ENCODE assay signal across 8 cellular contexts in the genomic region with DNA sequence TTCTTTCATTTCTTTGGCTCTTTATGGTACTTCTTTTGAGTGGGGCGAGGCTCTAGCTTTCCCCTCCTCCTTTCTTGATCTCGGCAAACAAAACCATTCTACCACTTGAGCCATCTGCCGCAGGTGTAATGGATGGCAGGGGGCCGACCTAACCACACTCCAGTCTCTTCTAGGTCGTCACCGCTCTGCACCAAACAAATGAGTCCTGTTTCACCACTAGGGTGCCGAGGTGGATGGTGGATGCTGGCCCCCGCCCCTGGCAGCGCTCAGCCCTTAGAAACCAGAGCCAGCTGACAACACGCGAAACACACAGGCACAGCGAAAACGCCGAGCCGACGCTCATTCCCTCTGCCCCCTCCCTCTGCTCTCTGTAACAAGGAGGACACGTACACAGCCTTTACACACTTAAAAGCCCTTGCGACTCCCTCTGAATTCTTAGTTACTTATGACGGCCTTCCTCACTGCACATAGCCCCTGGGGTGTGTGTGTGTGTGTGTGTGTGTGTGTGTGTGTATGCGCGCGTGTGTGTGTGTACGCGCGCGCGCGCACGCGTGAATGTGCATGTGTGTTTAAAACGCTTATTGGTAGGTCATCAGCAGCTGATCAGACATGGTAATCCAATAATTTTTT.
A peak's percentile ranks its signal among the peaks of the same experiment; 100 is the strongest.
DNase-seq lines count a peak whose midpoint lies in the region; ATAC-seq and TF ChIP-seq lines count a peak whose summit lies in the region.

No MANE protein-coding gene starts in this region.

- no peak overlapping the region for H3K4me3 ChIP-seq in CD8-positive, alpha-beta T cell (ENCODE audit: low read depth, low read length)
- no peak overlapping the region for H3K4me3 ChIP-seq in KMS-11 (IDR thresholded peaks at IDR 0.05; ENCODE audit: insufficient read depth, low read depth, low read length)
- no peak overlapping the region for H3K4me3 ChIP-seq in naive thymus-derived CD4-positive, alpha-beta T cell (ENCODE audit: low read length)

- H3K27ac ChIP-seq in CD8-positive, alpha-beta T cell (ENCODE audit: low read depth, low read length), result no peak overlapping the region
- peak overlapping the region; percentile 66 for H3K27ac ChIP-seq in KMS-11
- no peak overlapping the region for H3K27ac ChIP-seq in naive thymus-derived CD4-positive, alpha-beta T cell (ENCODE audit: low read depth, low read length)

- H3K4me2 ChIP-seq in KMS-11, result peak overlapping the region; percentile 72

- peaks cover 83% of the 10 kb centered on the region for H3K27me3 Mint-ChIP-seq in CD8-positive, alpha-beta T cell (ENCODE audit: low read depth)
- peaks cover 94% of the 10 kb centered on the region for H3K27me3 Mint-ChIP-seq in T-helper 2 cell treated with Interferon-gamma antibody and Interleukin-4, amounts not matched to agents 5 μg/mL and 100 μg/mL, for 36 hours (ENCODE audit: low read depth)
- peaks cover 82 to 93% (median 83%) of the 10 kb centered on the region in 5 donors for H3K27me3 Mint-ChIP-seq in naive thymus-derived CD4-positive, alpha-beta T cell
- peaks cover 89% of the 10 kb centered on the region for H3K27me3 Mint-ChIP-seq in activated T-helper 2 cell treated with anti-CD3 and anti-CD28 coated beads, Interferon-gamma antibody, Interleukin-2, Interleukin-4, amounts not matched to agents 10 μg/mL and 5 μg/mL and 100 μg/mL, durations not matched to agents 14 hours and 24 hours and 36 hours (ENCODE audit: low read depth)

- POLR2A ChIA-PET in CD8-positive, alpha-beta T cell (lab: Charles Lee), result no interaction called here
- POLR2A ChIA-PET in naive thymus-derived CD4-positive, alpha-beta T cell (lab: Charles Lee), result no interaction called here
- POLR2A ChIA-PET in GM10248 (lab: Yijun Ruan, JAX), result no interaction called here

- DNase-seq in CD8-positive, alpha-beta T cell, result peak in 1 of 7 experiments; percentile 32
- DNase-seq in T-helper 2 cell treated with Interferon-gamma antibody and Interleukin-4, amounts not matched to agents 5 μg/mL and 100 μg/mL, for 36 hours (ENCODE audit: low spot score), result no peak
- peak in 1 of 9 donors; percentile 32 for DNase-seq in naive thymus-derived CD4-positive, alpha-beta T cell
- DNase-seq in HPDE6-E6E7 (ENCODE audit: extremely low spot score), result no peak
- no peak for DNase-seq in activated T-helper 2 cell treated with anti-CD3 and anti-CD28 coated beads, Interferon-gamma antibody, Interleukin-2, Interleukin-4, amounts not matched to agents 10 μg/mL and 5 μg/mL and 100 μg/mL, durations not matched to agents 14 hours and 24 hours and 36 hours (ENCODE audit: low spot score)
- DNase-seq in GM10248 (ENCODE audit: extremely low spot score), result no peak

- no peak overlapping the region for H3K4me3 Mint-ChIP-seq in CD8-positive, alpha-beta T cell
- peak overlapping the region; percentile 25 for H3K4me3 Mint-ChIP-seq in T-helper 2 cell treated with Interferon-gamma antibody and Interleukin-4, amounts not matched to agents 5 μg/mL and 100 μg/mL, for 36 hours
- peak overlapping the region in 7 of 10 donors; percentile 3 to 74 (median 31) for H3K4me3 Mint-ChIP-seq in naive thymus-derived CD4-positive, alpha-beta T cell
- H3K4me3 Mint-ChIP-seq in activated T-helper 2 cell treated with anti-CD3 and anti-CD28 coated beads, Interferon-gamma antibody, Interleukin-2, Interleukin-4, amounts not matched to agents 10 μg/mL and 5 μg/mL and 100 μg/mL, durations not matched to agents 14 hours and 24 hours and 36 hours (ENCODE audit: low read depth), result no peak overlapping the region

- H2AFZ ChIP-seq in KMS-11 (ENCODE audit: low read depth), result peak overlapping the region; percentile 96

- intact Hi-C loops in CD8-positive, alpha-beta T cell (cut with DNase I, micrococcal nuclease), result loop anchor here (5.0 kb wide), 2 partner anchors 411 to 541 kb away; no protein-coding TSS in a partner anchor
- intact Hi-C loops in naive thymus-derived CD4-positive, alpha-beta T cell (cut with micrococcal nuclease), result loop anchor here in 1 of 2 donors (5.0 kb wide), 1 partner anchor 416 kb away; a partner anchor contains a TSS
- intact Hi-C loops in activated T-helper 2 cell treated with anti-CD3 and anti-CD28 coated beads, Interferon-gamma antibody, Interleukin-2, Interleukin-4, amounts not matched to agents 10 μg/mL and 5 μg/mL and 100 μg/mL, durations not matched to agents 14 hours and 24 hours and 36 hours (cut with micrococcal nuclease), result no loop called here

- CTCF ChIA-PET in CD8-positive, alpha-beta T cell (lab: Charles Lee), result interaction anchor here (7.6 kb wide), 1 partner anchor 903 kb away, joined by 93 read pairs; no protein-coding TSS in a partner anchor
- CTCF ChIA-PET in naive thymus-derived CD4-positive, alpha-beta T cell (lab: Charles Lee), result interaction anchor here (0.6 to 1.0 kb wide), 2 partner anchors 902 to 955 kb away, joined by 3 to 4 read pairs; no protein-coding TSS in a partner anchor
- CTCF ChIA-PET in GM10248 (lab: Yijun Ruan, JAX), result interaction anchor here (1.3 to 5.8 kb wide), 5 partner anchors 14 to 903 kb away, joined by 3 to 62 read pairs (median 3); no protein-coding TSS in a partner anchor

- peaks cover 17% of the 10 kb centered on the region for H3K4me1 ChIP-seq in CD8-positive, alpha-beta T cell (ENCODE audit: insufficient read depth, low read length)
- peaks cover 23% of the 10 kb centered on the region for H3K4me1 ChIP-seq in KMS-11 (ENCODE audit: low read depth, poor library complexity, severe bottlenecking)
- H3K4me1 ChIP-seq in naive thymus-derived CD4-positive, alpha-beta T cell (ENCODE audit: control insufficient read depth in 2 of 2, insufficient read depth in 2 of 2, low read length in 2 of 2), result peaks cover 0 to 6% of the 10 kb centered on the region in 2 donors

- no peaks in the 10 kb centered on the region for H3K9me3 ChIP-seq in CD8-positive, alpha-beta T cell (ENCODE audit: low read length)
- H3K9me3 ChIP-seq in naive thymus-derived CD4-positive, alpha-beta T cell (ENCODE audit: control insufficient read depth in 2 of 3, low read length in 3 of 3), result no peaks in the 10 kb centered on the region

- peaks cover 14% of the 10 kb centered on the region for H3K4me1 Mint-ChIP-seq in CD8-positive, alpha-beta T cell (ENCODE audit: low read depth)
- H3K4me1 Mint-ChIP-seq in T-helper 2 cell treated with Interferon-gamma antibody and Interleukin-4, amounts not matched to agents 5 μg/mL and 100 μg/mL, for 36 hours (ENCODE audit: low read depth), result peaks cover 6% of the 10 kb centered on the region
- peaks cover 8 to 22% (median 17%) of the 10 kb centered on the region in 7 donors for H3K4me1 Mint-ChIP-seq in naive thymus-derived CD4-positive, alpha-beta T cell
- H3K4me1 Mint-ChIP-seq in activated T-helper 2 cell treated with anti-CD3 and anti-CD28 coated beads, Interferon-gamma antibody, Interleukin-2, Interleukin-4, amounts not matched to agents 10 μg/mL and 5 μg/mL and 100 μg/mL, durations not matched to agents 14 hours and 24 hours and 36 hours (ENCODE audit: low read depth), result peaks cover 9% of the 10 kb centered on the region

- no peak for TF ChIP-seq CTCF in CD8-positive, alpha-beta T cell (IDR thresholded peaks at IDR 0.05)
- TF ChIP-seq CTCF in KMS-11 (conservative IDR thresholded peaks at IDR 0.05; ENCODE audit: low read depth, low read length) (peak; percentile 59), GM10248 (IDR thresholded peaks at IDR 0.05; ENCODE audit: control extremely low read depth, extremely low read depth, low read depth, missing control alignments) (no peak)

- no peak overlapping the region for H3K27ac Mint-ChIP-seq in CD8-positive, alpha-beta T cell
- no peak overlapping the region for H3K27ac Mint-ChIP-seq in T-helper 2 cell treated with Interferon-gamma antibody and Interleukin-4, amounts not matched to agents 5 μg/mL and 100 μg/mL, for 36 hours
- peak overlapping the region in 1 of 9 donors; percentile 29 for H3K27ac Mint-ChIP-seq in naive thymus-derived CD4-positive, alpha-beta T cell
- H3K27ac Mint-ChIP-seq in activated T-helper 2 cell treated with anti-CD3 and anti-CD28 coated beads, Interferon-gamma antibody, Interleukin-2, Interleukin-4, amounts not matched to agents 10 μg/mL and 5 μg/mL and 100 μg/mL, durations not matched to agents 14 hours and 24 hours and 36 hours, result no peak overlapping the region

- peak overlapping the region; percentile 66 for H3K9ac ChIP-seq in KMS-11

- H3K79me2 ChIP-seq in KMS-11 (ENCODE audit: insufficient read depth, low read depth), result no peaks in the 10 kb centered on the region

- H3K36me3 Mint-ChIP-seq in CD8-positive, alpha-beta T cell, result no peaks in the 10 kb centered on the region
- no peaks in the 10 kb centered on the region for H3K36me3 Mint-ChIP-seq in T-helper 2 cell treated with Interferon-gamma antibody and Interleukin-4, amounts not matched to agents 5 μg/mL and 100 μg/mL, for 36 hours (ENCODE audit: low read depth)
- H3K36me3 Mint-ChIP-seq in naive thymus-derived CD4-positive, alpha-beta T cell, result peaks cover 0 to 10% (median 4%) of the 10 kb centered on the region in 5 donors
- no peaks in the 10 kb centered on the region for H3K36me3 Mint-ChIP-seq in activated T-helper 2 cell treated with anti-CD3 and anti-CD28 coated beads, Interferon-gamma antibody, Interleukin-2, Interleukin-4, amounts not matched to agents 10 μg/mL and 5 μg/mL and 100 μg/mL, durations not matched to agents 14 hours and 24 hours and 36 hours (ENCODE audit: low read depth)

- H4K20me1 ChIP-seq in KMS-11 (ENCODE audit: insufficient read depth), result no peaks in the 10 kb centered on the region

- peak; percentile 60 for ATAC-seq in CD8-positive, alpha-beta T cell
- peak; percentile 51 for ATAC-seq in GM19395 (IDR thresholded peaks at IDR 0.05; ENCODE audit: unreplicated experiment)
- peak; percentile 55 for ATAC-seq in naive thymus-derived CD4-positive, alpha-beta T cell

- peaks cover 62% of the 10 kb centered on the region for H3K27me3 ChIP-seq in CD8-positive, alpha-beta T cell (ENCODE audit: insufficient read depth, low read length)
- H3K27me3 ChIP-seq in KMS-11 (ENCODE audit: insufficient read depth, low read depth), result no peaks in the 10 kb centered on the region
- peaks cover 40 to 65% of the 10 kb centered on the region in 2 donors for H3K27me3 ChIP-seq in naive thymus-derived CD4-positive, alpha-beta T cell (ENCODE audit: control insufficient read depth in 2 of 2, insufficient read depth in 2 of 2, low read length in 2 of 2)

- H3K9me3 Mint-ChIP-seq in CD8-positive, alpha-beta T cell, result peaks cover 5% of the 10 kb centered on the region
- H3K9me3 Mint-ChIP-seq in T-helper 2 cell treated with Interferon-gamma antibody and Interleukin-4, amounts not matched to agents 5 μg/mL and 100 μg/mL, for 36 hours, result no peaks in the 10 kb centered on the region
- peaks cover 0 to 42% (median 6%) of the 10 kb centered on the region in 11 donors for H3K9me3 Mint-ChIP-seq in naive thymus-derived CD4-positive, alpha-beta T cell
- no peaks in the 10 kb centered on the region for H3K9me3 Mint-ChIP-seq in activated T-helper 2 cell treated with anti-CD3 and anti-CD28 coated beads, Interferon-gamma antibody, Interleukin-2, Interleukin-4, amounts not matched to agents 10 μg/mL and 5 μg/mL and 100 μg/mL, durations not matched to agents 14 hours and 24 hours and 36 hours

- H3K36me3 ChIP-seq in CD8-positive, alpha-beta T cell (ENCODE audit: insufficient read depth, low read length), result no peaks in the 10 kb centered on the region
- no peaks in the 10 kb centered on the region for H3K36me3 ChIP-seq in KMS-11 (ENCODE audit: insufficient read depth)
- H3K36me3 ChIP-seq in naive thymus-derived CD4-positive, alpha-beta T cell (ENCODE audit: control insufficient read depth in 2 of 3, insufficient read depth in 3 of 3, low read length in 3 of 3), result no peaks in the 10 kb centered on the region

Comparison
In these comparisons a context has a peak if more than half of its experiments do, and no peak if none do; other contexts are left out.
1. H3K4me3 Mint-ChIP-seq: peak in T-helper 2 cell treated with Interferon-gamma antibody and Interleukin-4, amounts not matched to agents 5 μg/mL and 100 μg/mL, for 36 hours (single experiment) and naive thymus-derived CD4-positive, alpha-beta T cell (7 of 10); none in CD8-positive, alpha-beta T cell (single experiment) and activated T-helper 2 cell treated with anti-CD3 and anti-CD28 coated beads, Interferon-gamma antibody, Interleukin-2, Interleukin-4, amounts not matched to agents 10 μg/mL and 5 μg/mL and 100 μg/mL, durations not matched to agents 14 hours and 24 hours and 36 hours (single experiment).
2. Peak in every context shown above with its lines, with median percentiles within 50 percentile points of each other: ATAC-seq.